Comparison of ENCODE assay signal across 9 cellular contexts in genomic region chr1:104132386-104132973, GRCh38.
A peak's percentile ranks its signal among the peaks of the same experiment; 100 is the strongest.
DNase-seq lines count a peak whose midpoint lies in the region; ATAC-seq and TF ChIP-seq lines count a peak whose summit lies in the region.
"Had no signal": no experiment of that assay in that cellular context is flagged by ENCODE, and none has a peak within 500 bp of the region (broad histone marks: within the 10 kb centered on the region; RNA-seq: fewer than 3 reads in every experiment).

No MANE protein-coding gene starts in this region.

- peak; percentile 8 for DNase-seq in NCI-H1436 (lab: John Stamatoyannopoulos, UW)
- no peak for DNase-seq in NCI-H1436 treated with DMSO at 0.1 percent for 48 hours (lab: John Stamatoyannopoulos, UW)
- peak; percentile 15 for DNase-seq in Panc1 (ENCODE audit: low read depth, low spot score)
- peak; percentile 2 for DNase-seq in iris pigment epithelial cell (ENCODE audit: low read depth)
- DNase-seq in T-helper 2 cell, result no peak
- no peak for DNase-seq in CD4-positive, alpha-beta T cell
- no peak for DNase-seq in tibial artery
- DNase-seq: activated B cell treated with CpG ODN at 0.5 μM for 24 hours had no signal

- peak; percentile 79 for ATAC-seq in HG03565 (IDR thresholded peaks at IDR 0.05; ENCODE audit: unreplicated experiment)
- peak; percentile 86 for ATAC-seq in Panc1
- ATAC-seq in CD4-positive, alpha-beta T cell (ENCODE audit: poor library complexity), result no peak

- CTCF ChIA-PET in Panc1 (lab: Charles Lee), result no interaction called here
- CTCF ChIA-PET in CD4-positive, alpha-beta T cell (lab: Charles Lee), result no interaction called here

- H3K9me3 Mint-ChIP-seq in CD4-positive, alpha-beta T cell, result peaks cover 9% of the 10 kb centered on the region
- H3K9me3 Mint-ChIP-seq: activated B cell treated with CpG ODN at 0.5 μM for 24 hours had no signal

- no peaks in the 10 kb centered on the region for H3K27me3 Mint-ChIP-seq in CD4-positive, alpha-beta T cell
- H3K27me3 Mint-ChIP-seq: activated B cell treated with CpG ODN at 0.5 μM for 24 hours had no signal

- H3K4me3 ChIP-seq in Panc1 (ENCODE audit: low read depth in 2 of 2, low read length in 2 of 2) (no peak overlapping the region), tibial artery (no peak overlapping the region)

- BruUV-seq in Panc1 (replicated peaks; lab: Mats Ljungman, UMichigan), result no TSS peak

- H3K4me1 ChIP-seq in Panc1 (ENCODE audit: control insufficient read depth, insufficient read depth, low read length) (no peaks in the 10 kb centered on the region), tibial artery (no peaks in the 10 kb centered on the region)

- TF ChIP-seq CTCF in Panc1 (IDR thresholded peaks at IDR 0.05) (peak; percentile 73), tibial artery (IDR thresholded peaks at IDR 0.05) (no peak)
- no peak for TF ChIP-seq CTCF in CD4-positive, alpha-beta T cell (IDR thresholded peaks at IDR 0.05)

- intact Hi-C loops in Panc1 (cut with micrococcal nuclease; ENCODE audit: unreplicated experiment) (loop anchor here (2.0 to 5.0 kb wide), 2 partner anchors 185 to 344 kb away; no protein-coding TSS in a partner anchor), tibial artery (cut with DNase I; ENCODE audit: low total_unique reads) (no loop called here)
- intact Hi-C loops in CD4-positive, alpha-beta T cell (cut with DNase I, micrococcal nuclease), result no loop called here

- no peak overlapping the region for H3K4me3 Mint-ChIP-seq in CD4-positive, alpha-beta T cell
- H3K4me3 Mint-ChIP-seq: activated B cell treated with CpG ODN at 0.5 μM for 24 hours had no signal

- H3K4me1 Mint-ChIP-seq in CD4-positive, alpha-beta T cell (ENCODE audit: low read depth), result no peaks in the 10 kb centered on the region
- H3K4me1 Mint-ChIP-seq: activated B cell treated with CpG ODN at 0.5 μM for 24 hours had no signal

- H3K9me3 ChIP-seq in Panc1 (ENCODE audit: control insufficient read depth, insufficient read depth, low read depth, low read length) (no peaks in the 10 kb centered on the region), tibial artery (no peaks in the 10 kb centered on the region)
- H3K9me3 ChIP-seq in CD4-positive, alpha-beta T cell (ENCODE audit: control insufficient read depth, low read length), result peaks cover 4% of the 10 kb centered on the region

- no peaks in the 10 kb centered on the region for H3K36me3 Mint-ChIP-seq in CD4-positive, alpha-beta T cell (ENCODE audit: low read depth)

- POLR2A ChIA-PET in Panc1 (lab: Charles Lee), result no interaction called here
- POLR2A ChIA-PET in CD4-positive, alpha-beta T cell (lab: Charles Lee), result no interaction called here

- H3K27me3 ChIP-seq in Panc1 (ENCODE audit: control insufficient read depth, insufficient read depth, low read length) (no peaks in the 10 kb centered on the region), tibial artery (no peaks in the 10 kb centered on the region)
- no peaks in the 10 kb centered on the region for H3K27me3 ChIP-seq in CD4-positive, alpha-beta T cell (ENCODE audit: control insufficient read depth, insufficient read depth, low read length)

- H3K27ac Mint-ChIP-seq in CD4-positive, alpha-beta T cell, result no peak overlapping the region
- H3K27ac Mint-ChIP-seq: activated B cell treated with CpG ODN at 0.5 μM for 24 hours had no signal

- no peak overlapping the region for H3K27ac ChIP-seq in Panc1 (ENCODE audit: low read length)
- no peak overlapping the region for H3K27ac ChIP-seq in CD4-positive, alpha-beta T cell (ENCODE audit: low read depth, low read length)
- H3K27ac ChIP-seq in tibial artery, result no peak overlapping the region

- H3K36me3 ChIP-seq in Panc1 (ENCODE audit: control insufficient read depth, insufficient read depth, low read length) (no peaks in the 10 kb centered on the region), tibial artery (no peaks in the 10 kb centered on the region)

- in situ Hi-C loops in Panc1 (cut with HindIII; ENCODE audit: low pct_unique_long_range_greater_than_20kb, low sequenced_read_pairs), result no loop called here

Comparison
In these comparisons a context has a peak if more than half of its experiments do, and no peak if none do; other contexts are left out.
1. DNase-seq: peak in NCI-H1436 (single experiment), Panc1 (single experiment) and iris pigment epithelial cell (single experiment); none in NCI-H1436 treated with DMSO at 0.1 percent for 48 hours (single experiment), T-helper 2 cell (0 of 5), CD4-positive, alpha-beta T cell (0 of 10) and tibial artery (0 of 2).